9 cellular contexts compared by ENCODE assay signal in the genomic region with DNA sequence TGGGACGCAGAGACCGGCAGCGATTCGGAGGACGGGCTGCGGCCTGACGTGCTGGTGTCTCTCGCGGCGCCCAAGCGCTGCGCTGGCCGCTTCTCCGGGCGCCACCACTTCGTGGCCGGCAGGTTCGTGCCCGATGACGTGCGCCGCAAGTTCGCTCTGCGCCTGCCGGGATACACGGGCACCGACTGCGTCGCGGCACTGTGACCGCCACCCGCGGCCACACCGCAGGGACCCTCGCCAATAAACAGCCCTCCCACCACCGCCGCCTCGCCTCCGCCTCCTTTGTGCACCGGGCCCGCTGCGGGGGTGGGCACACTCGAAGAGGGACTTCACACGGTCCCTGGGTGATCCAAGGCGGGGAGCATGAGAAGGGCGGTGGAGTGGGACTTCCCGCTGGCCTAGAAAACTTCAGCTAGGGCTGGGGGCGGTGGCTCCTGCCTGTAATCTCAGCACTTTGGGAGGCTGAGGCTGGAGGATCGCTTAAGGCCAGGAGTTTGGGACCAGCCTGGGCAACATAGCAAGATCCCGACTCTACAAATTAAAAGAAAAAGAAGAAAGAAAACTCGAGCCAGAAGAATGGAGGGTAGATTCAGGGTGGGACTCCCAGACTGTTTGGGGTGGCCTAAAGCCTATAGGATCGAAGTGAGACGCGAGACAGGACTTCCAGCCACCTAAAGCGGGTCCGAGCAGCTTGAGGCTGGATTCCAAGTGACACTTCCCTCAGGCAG. TPM values are rescaled to one million over a fixed set of nuclear protein-coding genes. Genes with fewer than 3 reads are reported as not detected.
DNase-seq lines count a peak whose midpoint lies in the region; ATAC-seq and TF ChIP-seq lines count a peak whose summit lies in the region.
"Had no signal": no experiment of that assay in that cellular context is flagged by ENCODE, and none has a peak within 500 bp of the region (broad histone marks: within the 10 kb centered on the region; RNA-seq: fewer than 3 reads in every experiment).

No MANE protein-coding gene starts in this region.

- H3K27ac Mint-ChIP-seq in activated T-helper 1 cell treated with anti-CD3 and anti-CD28 coated beads, Interleukin-12 subunit alpha, Interleukin-12 subunit beta, Interleukin-2, Interleukin-4 antibody, amounts not matched to agents 30 ng/mL and 10 ng/mL and 1 ng/mL, durations not matched to agents 14 hours and 24 hours and 36 hours, result no peak overlapping the region

- WGBS in upper lobe of left lung, 2 donors, result 37 to 52% methylated on average over 16 to 45 of the region's 56 CpGs

- H3K4me1 ChIP-seq in left ventricle myocardium inferior (peaks cover 41% of the 10 kb centered on the region), upper lobe of left lung (peaks cover 19 to 44% (median 31%) of the 10 kb centered on the region in 4 donors)

- no peak for TF ChIP-seq EP300 in upper lobe of left lung (IDR thresholded peaks at IDR 0.05)

- DNase-seq in left ventricle myocardium inferior (no peak), left ventricle myocardium superior (no peak), left kidney (ENCODE audit: low read depth, low spot score) (peak; percentile 46), upper lobe of left lung (peak in 1 of 2 donors; percentile 82), GOT3 (lab: John Stamatoyannopoulos, UW) (no peak), LoVo (ENCODE audit: low spot score) (no peak), islet precursor cell (no peak)
- DNase-seq in activated T-helper 1 cell treated with anti-CD3 and anti-CD28 coated beads, Interleukin-12 subunit alpha, Interleukin-12 subunit beta, Interleukin-2, Interleukin-4 antibody, amounts not matched to agents 30 ng/mL and 10 ng/mL and 1 ng/mL, durations not matched to agents 14 hours and 24 hours and 36 hours (ENCODE audit: low spot score), result no peak
- DNase-seq: dermis blood vessel endothelial cell had no signal

- H3K27me3 Mint-ChIP-seq in activated T-helper 1 cell treated with anti-CD3 and anti-CD28 coated beads, Interleukin-12 subunit alpha, Interleukin-12 subunit beta, Interleukin-2, Interleukin-4 antibody, amounts not matched to agents 30 ng/mL and 10 ng/mL and 1 ng/mL, durations not matched to agents 14 hours and 24 hours and 36 hours (ENCODE audit: insufficient read depth), result peaks cover 18% of the 10 kb centered on the region

- TF ChIP-seq CTCF in left ventricle myocardium inferior (IDR thresholded peaks at IDR 0.05; ENCODE audit: borderline replicate concordance), result no peak
- TF ChIP-seq CTCF in upper lobe of left lung (IDR thresholded peaks at IDR 0.05), result no peak

- H3K36me3 ChIP-seq in left ventricle myocardium inferior (no peaks in the 10 kb centered on the region), upper lobe of left lung (no peaks in the 10 kb centered on the region)

- peaks cover 5% of the 10 kb centered on the region for H3K36me3 Mint-ChIP-seq in activated T-helper 1 cell treated with anti-CD3 and anti-CD28 coated beads, Interleukin-12 subunit alpha, Interleukin-12 subunit beta, Interleukin-2, Interleukin-4 antibody, amounts not matched to agents 30 ng/mL and 10 ng/mL and 1 ng/mL, durations not matched to agents 14 hours and 24 hours and 36 hours (ENCODE audit: low read depth)

- no peaks in the 10 kb centered on the region for H3K9me3 Mint-ChIP-seq in activated T-helper 1 cell treated with anti-CD3 and anti-CD28 coated beads, Interleukin-12 subunit alpha, Interleukin-12 subunit beta, Interleukin-2, Interleukin-4 antibody, amounts not matched to agents 30 ng/mL and 10 ng/mL and 1 ng/mL, durations not matched to agents 14 hours and 24 hours and 36 hours

- peak overlapping the region; percentile 49 for H3K4me3 Mint-ChIP-seq in activated T-helper 1 cell treated with anti-CD3 and anti-CD28 coated beads, Interleukin-12 subunit alpha, Interleukin-12 subunit beta, Interleukin-2, Interleukin-4 antibody, amounts not matched to agents 30 ng/mL and 10 ng/mL and 1 ng/mL, durations not matched to agents 14 hours and 24 hours and 36 hours

- ATAC-seq in left ventricle myocardium superior, result no peak
- ATAC-seq in upper lobe of left lung (ENCODE audit: low FRiP score in 2 of 2), result no peak

- H3K27ac ChIP-seq in left ventricle myocardium inferior (replicated peaks), result no peak overlapping the region
- no peak overlapping the region for H3K27ac ChIP-seq in upper lobe of left lung

- H3K9me3 ChIP-seq in left ventricle myocardium inferior (replicated peaks) (no peaks in the 10 kb centered on the region), upper lobe of left lung (no peaks in the 10 kb centered on the region)

- peaks cover 51% of the 10 kb centered on the region for H3K27me3 ChIP-seq in left ventricle myocardium inferior (ENCODE audit: low read depth)
- H3K27me3 ChIP-seq in upper lobe of left lung, result peaks cover 3 to 45% (median 31%) of the 10 kb centered on the region in 4 donors

- peaks cover 34% of the 10 kb centered on the region for H3K4me1 Mint-ChIP-seq in activated T-helper 1 cell treated with anti-CD3 and anti-CD28 coated beads, Interleukin-12 subunit alpha, Interleukin-12 subunit beta, Interleukin-2, Interleukin-4 antibody, amounts not matched to agents 30 ng/mL and 10 ng/mL and 1 ng/mL, durations not matched to agents 14 hours and 24 hours and 36 hours (ENCODE audit: low read depth)

- no peak for TF ChIP-seq POLR2A in upper lobe of left lung (IDR thresholded peaks at IDR 0.05)

- H3K4me3 ChIP-seq in left ventricle myocardium inferior, result peak overlapping the region; percentile 60
- H3K4me3 ChIP-seq in upper lobe of left lung, result peak overlapping the region in 3 of 4 donors; percentile 21 to 35 (median 34)

- intact Hi-C loops in left ventricle myocardium inferior (cut with micrococcal nuclease) (loop anchor here (10.0 kb wide), 1 partner anchor 397 kb away; no protein-coding TSS in a partner anchor), left ventricle myocardium superior (cut with micrococcal nuclease) (no loop called here)
- intact Hi-C loops in activated T-helper 1 cell treated with anti-CD3 and anti-CD28 coated beads, Interleukin-12 subunit alpha, Interleukin-12 subunit beta, Interleukin-2, Interleukin-4 antibody, amounts not matched to agents 30 ng/mL and 10 ng/mL and 1 ng/mL, durations not matched to agents 14 hours and 24 hours and 36 hours (cut with micrococcal nuclease), result no loop called here

RNA-seq across cellular contexts. Expression of a gene that starts 0.6 kb away (rescaled TPM):
- total RNA-seq in left ventricle myocardium inferior, result 0.08 TPM
- total RNA-seq in left ventricle myocardium superior, result 0.50 TPM
- total RNA-seq in activated T-helper 1 cell treated with anti-CD3 and anti-CD28 coated beads, Interleukin-12 subunit alpha, Interleukin-12 subunit beta, Interleukin-2, Interleukin-4 antibody, amounts not matched to agents 30 ng/mL and 10 ng/mL and 1 ng/mL, durations not matched to agents 14 hours and 24 hours and 36 hours, result 0.26 and 0.29 TPM in 2 replicates
- under 1 TPM in 2 of 6 donors, not detected in 4; 0.14 to 0.37 TPM for total RNA-seq in upper lobe of left lung

RNA-seq across cellular contexts. Expression of a gene that starts 8.8 kb away (rescaled TPM):
- total RNA-seq in left ventricle myocardium inferior, result 7.8 TPM
- total RNA-seq in left ventricle myocardium superior, result 9.4 TPM
- 13.6 and 15.0 TPM in 2 replicates for total RNA-seq in activated T-helper 1 cell treated with anti-CD3 and anti-CD28 coated beads, Interleukin-12 subunit alpha, Interleukin-12 subunit beta, Interleukin-2, Interleukin-4 antibody, amounts not matched to agents 30 ng/mL and 10 ng/mL and 1 ng/mL, durations not matched to agents 14 hours and 24 hours and 36 hours
- 1 to 10 TPM in 4 of 6 donors, under 1 TPM in 2; 0.61 to 7.3 (median 4.8) TPM for total RNA-seq in upper lobe of left lung

RNA-seq across cellular contexts. Expression of a gene that starts 21.5 kb away (rescaled TPM):
- 1,029 TPM for total RNA-seq in left ventricle myocardium inferior
- total RNA-seq in left ventricle myocardium superior, result 1,297 TPM
- 408 and 410 TPM in 2 replicates for total RNA-seq in activated T-helper 1 cell treated with anti-CD3 and anti-CD28 coated beads, Interleukin-12 subunit alpha, Interleukin-12 subunit beta, Interleukin-2, Interleukin-4 antibody, amounts not matched to agents 30 ng/mL and 10 ng/mL and 1 ng/mL, durations not matched to agents 14 hours and 24 hours and 36 hours
- 100 to 1,000 TPM in 3 of 6 donors, 10 to 100 TPM in 3; 24.3 to 305 (median 112) TPM for total RNA-seq in upper lobe of left lung

RNA-seq across cellular contexts. Expression of a gene that starts 22.1 kb away (rescaled TPM):
- 0.77 TPM for total RNA-seq in left ventricle myocardium inferior
- 0.67 TPM for total RNA-seq in left ventricle myocardium superior
- total RNA-seq in activated T-helper 1 cell treated with anti-CD3 and anti-CD28 coated beads, Interleukin-12 subunit alpha, Interleukin-12 subunit beta, Interleukin-2, Interleukin-4 antibody, amounts not matched to agents 30 ng/mL and 10 ng/mL and 1 ng/mL, durations not matched to agents 14 hours and 24 hours and 36 hours, result 3.0 and 4.1 TPM in 2 replicates
- total RNA-seq in upper lobe of left lung, result 1 to 10 TPM; 1.7 to 7.3 (median 3.1) TPM
